In genomic region chr12:114666746-114667668, GRCh38 we compare ENCODE assay signal across 13 cellular contexts. TPM values are rescaled to one million over a fixed set of nuclear protein-coding genes. Genes with fewer than 3 reads are reported as not detected.
A peak's percentile ranks its signal among the peaks of the same experiment; 100 is the strongest.
DNase-seq lines count a peak whose midpoint lies in the region; ATAC-seq and TF ChIP-seq lines count a peak whose summit lies in the region.
"Had no signal": no experiment of that assay in that cellular context is flagged by ENCODE, and none has a peak within 500 bp of the region (broad histone marks: within the 10 kb centered on the region; RNA-seq: fewer than 3 reads in every experiment).

No MANE protein-coding gene starts in this region.

- H3K27me3 Mint-ChIP-seq in HFFc6 (ENCODE audit: insufficient read depth): peaks cover 19% of the 10 kb centered on the region
- peaks cover 98% of the 10 kb centered on the region for H3K27me3 Mint-ChIP-seq in brain
- peaks cover 88% of the 10 kb centered on the region for H3K27me3 Mint-ChIP-seq in neural progenitor cell (ENCODE audit: insufficient read depth, low read depth)
- H3K27me3 Mint-ChIP-seq in naive thymus-derived CD8-positive, alpha-beta T cell: peaks cover 36 to 74% (median 59%) of the 10 kb centered on the region in 5 donors
- H3K27me3 Mint-ChIP-seq in activated T-helper 17 cell treated with anti-CD3 and anti-CD28 coated beads, Interleukin-2, amount 50 U/mL, for 72 hours: peaks cover 61% of the 10 kb centered on the region

- H3K4me2 ChIP-seq in neural progenitor cell: peak overlapping the region; percentile 73

- H3K4me1 Mint-ChIP-seq in HFFc6 (ENCODE audit: low read depth): peaks cover 85% of the 10 kb centered on the region
- peaks cover 24% of the 10 kb centered on the region for H3K4me1 Mint-ChIP-seq in brain
- H3K4me1 Mint-ChIP-seq in neural progenitor cell: peaks cover 24% of the 10 kb centered on the region
- peaks cover 0 to 10% (median 6%) of the 10 kb centered on the region in 4 donors for H3K4me1 Mint-ChIP-seq in naive thymus-derived CD8-positive, alpha-beta T cell
- H3K4me1 Mint-ChIP-seq in activated T-helper 17 cell treated with anti-CD3 and anti-CD28 coated beads, Interleukin-2, amount 50 U/mL, for 72 hours: peaks cover 6% of the 10 kb centered on the region

- H3K79me2 ChIP-seq in neural progenitor cell (ENCODE audit: low read depth): no peaks in the 10 kb centered on the region

- H3K4me3 ChIP-seq in neural progenitor cell (peak overlapping the region; percentile 37), brain microvascular endothelial cell (ENCODE audit: low read depth, low read length) (no peak overlapping the region)

- H3K36me3 ChIP-seq in neural progenitor cell (no peaks in the 10 kb centered on the region), brain microvascular endothelial cell (replicated peaks) (no peaks in the 10 kb centered on the region)

- H3K27ac Mint-ChIP-seq in HFFc6 (peak overlapping the region; percentile 99), brain (peak overlapping the region in 1 of 5 experiments; percentile 63), neural progenitor cell (no peak overlapping the region)
- H3K27ac Mint-ChIP-seq in naive thymus-derived CD8-positive, alpha-beta T cell: no peak overlapping the region
- H3K27ac Mint-ChIP-seq in activated T-helper 17 cell treated with anti-CD3 and anti-CD28 coated beads, Interleukin-2, amount 50 U/mL, for 72 hours: no peak overlapping the region

- ATAC-seq in naive thymus-derived CD8-positive, alpha-beta T cell: no peak
- no peak for ATAC-seq in activated T-helper 17 cell treated with anti-CD3 and anti-CD28 coated beads, Interleukin-2, amount 50 U/mL, for 72 hours (replicated peaks)

- no peak overlapping the region for H3K9ac ChIP-seq in neural progenitor cell

- peaks cover 82% of the 10 kb centered on the region for H4K20me1 ChIP-seq in neural progenitor cell (ENCODE audit: low read depth)

- H3K9me3 Mint-ChIP-seq in HFFc6 (no peaks in the 10 kb centered on the region), brain (peaks cover 0 to 8% (median 0%) of the 10 kb centered on the region in 5 experiments), neural progenitor cell (no peaks in the 10 kb centered on the region)
- peaks cover 0 to 2% (median 0%) of the 10 kb centered on the region in 9 donors for H3K9me3 Mint-ChIP-seq in naive thymus-derived CD8-positive, alpha-beta T cell
- no peaks in the 10 kb centered on the region for H3K9me3 Mint-ChIP-seq in activated T-helper 17 cell treated with anti-CD3 and anti-CD28 coated beads, Interleukin-2, amount 50 U/mL, for 72 hours

- peaks cover 100% of the 10 kb centered on the region for H3K27me3 ChIP-seq in neural progenitor cell
- peaks cover 26% of the 10 kb centered on the region for H3K27me3 ChIP-seq in brain microvascular endothelial cell (replicated peaks)

- H3F3A ChIP-seq in neural progenitor cell (ENCODE audit: low read depth): peaks cover 44% of the 10 kb centered on the region

- no peaks in the 10 kb centered on the region for H3K9me3 ChIP-seq in neural progenitor cell (ENCODE audit: low read depth)
- H3K9me3 ChIP-seq: tibial nerve had no signal

- no peak overlapping the region for H3K27ac ChIP-seq in neural progenitor cell
- H3K27ac ChIP-seq in brain microvascular endothelial cell: no peak overlapping the region
- H3K27ac ChIP-seq: foreskin keratinocyte, tibial nerve had no signal

- H2AFZ ChIP-seq in neural progenitor cell (replicated peaks): no peak overlapping the region

- peaks cover 39% of the 10 kb centered on the region for H3K4me1 ChIP-seq in neural progenitor cell

- peak overlapping the region; percentile 99 for H3K4me3 Mint-ChIP-seq in HFFc6
- H3K4me3 Mint-ChIP-seq in brain: peak overlapping the region; percentile 37 to 90 (median 82)
- H3K4me3 Mint-ChIP-seq in neural progenitor cell: peak overlapping the region; percentile 15
- peak overlapping the region in 1 of 10 donors; percentile 30 for H3K4me3 Mint-ChIP-seq in naive thymus-derived CD8-positive, alpha-beta T cell
- no peak overlapping the region for H3K4me3 Mint-ChIP-seq in activated T-helper 17 cell treated with anti-CD3 and anti-CD28 coated beads, Interleukin-2, amount 50 U/mL, for 72 hours

- in situ Hi-C loops in brain microvascular endothelial cell (cut with HindIII; ENCODE audit: low pct_ligation_motif_present, low sequenced_read_pairs): no loop called here

- POLR2A ChIA-PET in naive thymus-derived CD8-positive, alpha-beta T cell (lab: Charles Lee): no interaction called here

- TF ChIP-seq CTCF in HFFc6 (IDR thresholded peaks at IDR 0.05) (no peak), brain (conservative IDR thresholded peaks at IDR 0.05) (no peak), neural progenitor cell (IDR thresholded peaks at IDR 0.05) (no peak), brain microvascular endothelial cell (IDR thresholded peaks at IDR 0.05; ENCODE audit: low read depth, low read length, missing control alignments) (no peak)

- DNase-seq in EL (peak; percentile 63), HFFc6 (peak; percentile 77), neural progenitor cell (ENCODE audit: low spot score) (peak; percentile 81), brain microvascular endothelial cell (no peak), GM19240 (ENCODE audit: insufficient read length, low spot score) (no peak)
- no peak for DNase-seq in naive thymus-derived CD8-positive, alpha-beta T cell
- DNase-seq: foreskin keratinocyte, MV-4-11, naive B cell, NCI-H446 treated with DMSO at 0.1 percent for 48 hours had no signal

- peaks cover 24% of the 10 kb centered on the region for H3K36me3 Mint-ChIP-seq in HFFc6 (ENCODE audit: low read depth)
- no peaks in the 10 kb centered on the region for H3K36me3 Mint-ChIP-seq in brain
- H3K36me3 Mint-ChIP-seq in neural progenitor cell: no peaks in the 10 kb centered on the region
- peaks cover 0 to 3% (median 0%) of the 10 kb centered on the region in 3 donors for H3K36me3 Mint-ChIP-seq in naive thymus-derived CD8-positive, alpha-beta T cell
- no peaks in the 10 kb centered on the region for H3K36me3 Mint-ChIP-seq in activated T-helper 17 cell treated with anti-CD3 and anti-CD28 coated beads, Interleukin-2, amount 50 U/mL, for 72 hours (ENCODE audit: low read depth)

RNA-seq across cellular contexts. Expression of gene TBX3, which starts 17.0 kb away (rescaled TPM):
- 100 to 1,000 TPM; 108 to 145 (median 127) TPM for total RNA-seq in HFFc6 (2021; fragmentation: NEBNext Ultra II Directional; extraction: Animal tissue kit (Norgen Biotek cat#: 25700))
- 5.1 TPM for polyA plus RNA-seq in brain (ENCODE audit: insufficient read depth, low read depth, low replicate concordance)
- not detected in 2 replicates for total RNA-seq in neural progenitor cell (ENCODE audit: low replicate concordance)
- total RNA-seq in naive thymus-derived CD8-positive, alpha-beta T cell: not detected
- not detected for polyA plus RNA-seq in naive thymus-derived CD8-positive, alpha-beta T cell
- not detected for total RNA-seq in activated T-helper 17 cell treated with anti-CD3 and anti-CD28 coated beads, Interleukin-2, amount 50 U/mL, for 72 hours

Comparison
In these comparisons a context has a peak if more than half of its experiments do, and no peak if none do; other contexts are left out.
1. DNase-seq: peak in EL (single experiment), HFFc6 (single experiment) and neural progenitor cell (single experiment); none in naive thymus-derived CD8-positive, alpha-beta T cell (0 of 10), brain microvascular endothelial cell (single experiment) and GM19240 (single experiment).
2. RNA of gene TBX3, which starts 17.0 kb away (total RNA-seq): 108 to 145 TPM in HFFc6; not detected in neural progenitor cell, not detected in naive thymus-derived CD8-positive, alpha-beta T cell and not detected in activated T-helper 17 cell treated with anti-CD3 and anti-CD28 coated beads, Interleukin-2, amount 50 U/mL, for 72 hours; every median in the first group is over 100 times any median in the second.